ENCODE assay signal across 17 cellular contexts in genomic region chr14:64423987-64424386, GRCh38. TPM values are rescaled to one million over a fixed set of nuclear protein-coding genes. Genes with fewer than 3 reads are reported as not detected.
DNase-seq lines count a peak whose midpoint lies in the region; ATAC-seq and TF ChIP-seq lines count a peak whose summit lies in the region.
"Had no signal": no experiment of that assay in that cellular context is flagged by ENCODE, and none has a peak within 500 bp of the region (broad histone marks: within the 10 kb centered on the region; RNA-seq: fewer than 3 reads in every experiment).

No MANE protein-coding gene starts in this region.

- H3K4me3 ChIP-seq in IMR-90 (ENCODE audit: insufficient read depth, low read depth, low read length) (no peak overlapping the region), right atrium auricular region (no peak overlapping the region)
- H3K4me3 ChIP-seq: BLaER1 treated with 17β-estradiol and CSF1 and Interleukin-3, amounts not matched to agents 10 nM and 100 nM; body of pancreas had no signal

- TF ChIP-seq POLR2A in IMR-90 (IDR thresholded peaks at IDR 0.05; ENCODE audit: low read depth, low read length) = no peak

- no peak for TF ChIP-seq RAD21 in IMR-90 (IDR thresholded peaks at IDR 0.05; ENCODE audit: low read length)

- intact Hi-C loops in IMR-90 (cut with micrococcal nuclease) = no loop called here

- no TSS peak for BruUV-seq in IMR-90 (replicated peaks; lab: Mats Ljungman, UMichigan)

- peak; percentile 52 for DNase-seq in Ammon's horn (ENCODE audit: low spot score)
- peak; percentile 61 for DNase-seq in IMR-90
- DNase-seq in astrocyte of the hippocampus (ENCODE audit: low read depth, low spot score) = peak; percentile 86
- DNase-seq in iris pigment epithelial cell (ENCODE audit: low read depth) = peak; percentile 66
- DNase-seq in right atrium auricular region (ENCODE audit: low spot score) = no peak
- no peak for DNase-seq in NCI-H2029 treated with DMSO at 0.1 percent for 48 hours (lab: John Stamatoyannopoulos, UW)
- DNase-seq in stimulated activated naive CD4-positive, alpha-beta T cell (lab: John Stamatoyannopoulos, UW) = no peak
- DNase-seq: body of pancreas; DMS53; left colon; NCI-H1048; retina; stimulated activated CD4-positive, alpha-beta T cell treated with anti-CD3 and anti-CD28 coated beads, Interleukin-4, amount 100 ng/mL, for 1 hour had no signal

- TF ChIP-seq CTCF in IMR-90 (conservative IDR thresholded peaks at IDR 0.05; ENCODE audit: low read depth, low read length) (no peak), right atrium auricular region (IDR thresholded peaks at IDR 0.05) (no peak)

- H3K9ac ChIP-seq in IMR-90 (ENCODE audit: low read depth, low read length) = no peak overlapping the region
- H3K9ac ChIP-seq: BLaER1 treated with 17β-estradiol and CSF1 and Interleukin-3, amounts not matched to agents 10 nM and 100 nM had no signal

- dilution Hi-C loops in IMR-90 (cut with HindIII; ENCODE audit: low sequenced_read_pairs, unreplicated experiment) = no loop called here

- no peak overlapping the region for H4K91ac ChIP-seq in IMR-90 (ENCODE audit: insufficient read depth, low read depth, low read length)

- H3K9me3 ChIP-seq in IMR-90 (ENCODE audit: control insufficient read depth, insufficient read depth, low read length) (no peaks in the 10 kb centered on the region), right atrium auricular region (no peaks in the 10 kb centered on the region)
- H3K9me3 ChIP-seq: BLaER1 treated with 17β-estradiol and CSF1 and Interleukin-3, amounts not matched to agents 10 nM and 100 nM; body of pancreas had no signal

- CTCF ChIA-PET in IMR-90 (lab: Yijun Ruan, JAX) = no interaction called here

- H2BK120ac ChIP-seq in IMR-90 (ENCODE audit: low read depth, low read length) = no peak overlapping the region

- H2BK5ac ChIP-seq in IMR-90 (ENCODE audit: low read depth, low read length, poor library complexity, severe bottlenecking) = no peak overlapping the region

- H2AK9ac ChIP-seq in IMR-90 (replicated peaks; ENCODE audit: low read depth, low read length, poor library complexity) = no peak overlapping the region

- H3K27ac ChIP-seq in IMR-90 (ENCODE audit: insufficient read depth, low read length) (no peak overlapping the region), right atrium auricular region (no peak overlapping the region)
- H3K27ac ChIP-seq: BLaER1 treated with 17β-estradiol and CSF1 and Interleukin-3, amounts not matched to agents 10 nM and 100 nM; body of pancreas; VCaP had no signal

- H3K79me1 ChIP-seq in IMR-90 (ENCODE audit: low read depth in 1 of 2, low read length in 2 of 2) = peaks cover 0 to 6% of the 10 kb centered on the region in 2 experiments; a peak in 1 of 4 replicates

- H4K8ac ChIP-seq in IMR-90 (ENCODE audit: low read depth in 2 of 2, low read length in 2 of 2) = no peak overlapping the region

- H3K14ac ChIP-seq in IMR-90 (replicated peaks; ENCODE audit: low read depth, low read length) = no peak overlapping the region

- H3K4me2 ChIP-seq in IMR-90 (ENCODE audit: low read depth, low read length) = no peak overlapping the region
- H3K4me2 ChIP-seq: BLaER1 treated with 17β-estradiol and CSF1 and Interleukin-3, amounts not matched to agents 10 nM and 100 nM had no signal

- H4K20me1 ChIP-seq in IMR-90 (ENCODE audit: insufficient read depth, low read length) = no peaks in the 10 kb centered on the region

- H3K18ac ChIP-seq in IMR-90 (ENCODE audit: low read depth, low read length) = no peak overlapping the region

- no peak overlapping the region for H3K4ac ChIP-seq in IMR-90 (ENCODE audit: low read depth, low read length)

- H2BK15ac ChIP-seq in IMR-90 (ENCODE audit: low read depth, low read length) = no peak overlapping the region

- H3K23ac ChIP-seq in IMR-90 (ENCODE audit: low read depth, low read length) = no peak overlapping the region

- H4K5ac ChIP-seq in IMR-90 (ENCODE audit: low read depth, low read length) = no peak overlapping the region

- H2AK5ac ChIP-seq in IMR-90 (ENCODE audit: low read depth, low read length) = no peak overlapping the region

- H3K27me3 ChIP-seq in IMR-90 (ENCODE audit: control insufficient read depth, insufficient read depth, low read length) = no peaks in the 10 kb centered on the region
- no peaks in the 10 kb centered on the region for H3K27me3 ChIP-seq in right atrium auricular region
- H3K27me3 ChIP-seq: BLaER1 treated with 17β-estradiol and CSF1 and Interleukin-3, amounts not matched to agents 10 nM and 100 nM; body of pancreas had no signal

- no peak overlapping the region for H2AFZ ChIP-seq in IMR-90 (replicated peaks; ENCODE audit: low read length, poor library complexity)

- H3K4me1 ChIP-seq in IMR-90 (ENCODE audit: control insufficient read depth, insufficient read depth, low read length) = peaks cover 2% of the 10 kb centered on the region
- no peaks in the 10 kb centered on the region for H3K4me1 ChIP-seq in right atrium auricular region
- H3K4me1 ChIP-seq: BLaER1 treated with 17β-estradiol and CSF1 and Interleukin-3, amounts not matched to agents 10 nM and 100 nM; body of pancreas had no signal

- H3K9me1 ChIP-seq in IMR-90 (ENCODE audit: insufficient read depth, low read length) = peaks cover 11% of the 10 kb centered on the region

- no peak overlapping the region for H3K56ac ChIP-seq in IMR-90 (ENCODE audit: extremely low read depth, insufficient read depth, low read length)

- WGBS in IMR-90 (ENCODE audit: extremely low coverage in 2 of 2, insufficient read length in 1 of 2), 2 experiments = no CpG with 5 or more reads among the region's 6 CpGs

- POLR2A ChIA-PET in IMR-90 (lab: Charles Lee; ENCODE audit: unreplicated experiment) = no interaction called here

- in situ Hi-C loops in IMR-90 (cut with MboI; ENCODE audit: low sequenced_read_pairs) = no loop called here

- H2BK20ac ChIP-seq in IMR-90 (ENCODE audit: low read depth, low read length) = no peak overlapping the region

- H3K36me3 ChIP-seq in IMR-90 (ENCODE audit: control insufficient read depth, insufficient read depth, low read length) (peaks cover 20% of the 10 kb centered on the region), right atrium auricular region (peaks cover 49% of the 10 kb centered on the region)

- ATAC-seq in IMR-90 (ENCODE audit: low read depth) = no peak
- ATAC-seq in GM21381 (IDR thresholded peaks at IDR 0.05; ENCODE audit: unreplicated experiment) = no peak
- ATAC-seq: body of pancreas, left colon, SK-N-SH treated with all-trans-retinoic acid at 6 μM for 48 hours had no signal

TF ChIP-seq in IMR-90, 13 proteins besides CTCF, POLR2A, EP300 and RAD21:
- no peak for TF ChIP-seq MAFK (IDR thresholded peaks at IDR 0.05; ENCODE audit: low read depth, low read length)
- TF ChIP-seq SMC3 (IDR thresholded peaks at IDR 0.05; ENCODE audit: low read depth, low read length) = no peak
- TF ChIP-seq BHLHE40 (IDR thresholded peaks at IDR 0.05; ENCODE audit: low read depth, low read length) = no peak
- TF ChIP-seq MXI1 (IDR thresholded peaks at IDR 0.05; ENCODE audit: borderline replicate concordance, low read depth, low read length) = no peak
- no peak for TF ChIP-seq NFE2L2 (IDR thresholded peaks at IDR 0.05; ENCODE audit: low read depth, low read length)
- TF ChIP-seq USF2 (IDR thresholded peaks at IDR 0.05; ENCODE audit: low read depth, low read length) = no peak
- TF ChIP-seq RCOR1 (IDR thresholded peaks at IDR 0.05; ENCODE audit: insufficient replicate concordance, low read length) = no peak
- no peak for TF ChIP-seq FOS (IDR thresholded peaks at IDR 0.05; ENCODE audit: low read depth, low read length)
- no peak for TF ChIP-seq MAZ (IDR thresholded peaks at IDR 0.05; ENCODE audit: borderline replicate concordance, low read depth, low read length)
- no peak for TF ChIP-seq RFX5 (IDR thresholded peaks at IDR 0.05; ENCODE audit: low read depth, low read length)
- no peak for TF ChIP-seq ELK1 (IDR thresholded peaks at IDR 0.05; ENCODE audit: borderline replicate concordance, low read depth, low read length)
- no peak for TF ChIP-seq CEBPB (IDR thresholded peaks at IDR 0.05; ENCODE audit: low read depth, low read length)
- TF ChIP-seq CHD1 (IDR thresholded peaks at IDR 0.05; ENCODE audit: low read depth, low read length) = no peak

RNA-seq across cellular contexts. Expression of gene MTHFD1, which starts 35.8 kb away (rescaled TPM):
- total RNA-seq in IMR-90 (2012; rRNA removed) (59.7 and 64.9 TPM in 2 replicates), right atrium auricular region (10 to 100 TPM; 30.5 to 42.8 TPM)
- 30.4 and 32.2 TPM in 2 replicates for polyA plus RNA-seq in IMR-90 (2012; rRNA removed)
- polyA plus RNA-seq in IMR-90 (2012; cell fraction: cytosol; rRNA removed) = 12.3 and 13.6 TPM in 2 replicates
- 14.8 and 40.8 TPM in 2 replicates for polyA plus RNA-seq in IMR-90 (2012; cell fraction: nucleus; rRNA removed; ENCODE audit: low replicate concordance)

RNA-seq across cellular contexts. Expression of gene AKAP5, which starts 41.3 kb away (rescaled TPM):
- total RNA-seq in IMR-90 (2012; rRNA removed) (0.72 and 1.4 TPM in 2 replicates), right atrium auricular region (under 1 TPM in 1 of 2 donors, not detected in 1; 0.24 TPM)
- polyA plus RNA-seq in IMR-90 (2012; rRNA removed) = 0.14 and 0.21 TPM in 2 replicates
- polyA plus RNA-seq in IMR-90 (2012; cell fraction: cytosol; rRNA removed) = 0.03 TPM in 2 replicates
- 0.01 and 0.10 TPM in 2 replicates for polyA plus RNA-seq in IMR-90 (2012; cell fraction: nucleus; rRNA removed; ENCODE audit: low replicate concordance)

Comparison
In these comparisons a context has a peak if more than half of its experiments do, and no peak if none do; other contexts are left out.
1. DNase-seq: peak in Ammon's horn (single experiment), IMR-90 (single experiment), astrocyte of the hippocampus (single experiment) and iris pigment epithelial cell (single experiment); none in right atrium auricular region (single experiment), NCI-H2029 treated with DMSO at 0.1 percent for 48 hours (single experiment) and stimulated activated naive CD4-positive, alpha-beta T cell (0 of 6).